In genomic region chr10:97497572-97498075, GRCh38 we compare ENCODE assay signal across 1 cellular context.
TF ChIP-seq lines count a peak whose summit lies in the region.

No MANE protein-coding gene starts in this region.

TF ChIP-seq in GM12878, 131 proteins besides CTCF, POLR2A, EP300 and RAD21 (continued from another document and continues in another):
- TF ChIP-seq RELB (IDR thresholded peaks at IDR 0.05; ENCODE audit: low read depth) (peak; percentile 43; the same call in 1 of the 2 replicates), CREM (IDR thresholded peaks at IDR 0.05; ENCODE audit: low read depth) (no peak; the same call in 1 of the 2 replicates), LARP7 (IDR thresholded peaks at IDR 0.05) (no peak), RFX5 (IDR thresholded peaks at IDR 0.05; ENCODE audit: low read depth, low read length) (no peak), CBFB (IDR thresholded peaks at IDR 0.05; ENCODE audit: low read depth) (no peak), ATF2 (IDR thresholded peaks at IDR 0.05; ENCODE audit: low read length) (no peak), ZNF622 (IDR thresholded peaks at IDR 0.05) (no peak), STAT3 (IDR thresholded peaks at IDR 0.05; ENCODE audit: low read depth, low read length) (no peak), MEF2A (IDR thresholded peaks at IDR 0.05; ENCODE audit: insufficient read depth, low read depth, low read length) (no peak), KLF5 (IDR thresholded peaks at IDR 0.05; ENCODE audit: partially characterized antibody) (no peak), ZBTB4 (CRISPR knock-in tag; IDR thresholded peaks at IDR 0.05) (no peak), SUZ12 (IDR thresholded peaks at IDR 0.05; ENCODE audit: unreplicated experiment) (no peak), SP1 (IDR thresholded peaks at IDR 0.05; ENCODE audit: low read depth, low read length) (no peak), ATF3 (IDR thresholded peaks at IDR 0.05; ENCODE audit: borderline replicate concordance, extremely low read depth, low read depth, low read length) (no peak), YBX1 (IDR thresholded peaks at IDR 0.05) (no peak), WRNIP1 (IDR thresholded peaks at IDR 0.05; ENCODE audit: borderline replicate concordance, low read depth, low read length) (no peak), STAT1 (conservative IDR thresholded peaks at IDR 0.05) (no peak), CUX1 (IDR thresholded peaks at IDR 0.05; ENCODE audit: insufficient replicate concordance, low read depth, low read length) (no peak), PBX3 (IDR thresholded peaks at IDR 0.05; ENCODE audit: insufficient replicate concordance, low read depth, low read length) (peak; percentile 65), HSF1 (IDR thresholded peaks at IDR 0.05; ENCODE audit: low read depth, low read length) (no peak), SRF (IDR thresholded peaks at IDR 0.05; ENCODE audit: low read depth in 2 of 2, low read length in 2 of 2) (no peak), RELA (IDR thresholded peaks at IDR 0.05; ENCODE audit: borderline replicate concordance, partially characterized antibody) (no peak), SREBF2 (IDR thresholded peaks at IDR 0.05; ENCODE audit: low read length) (no peak), NBN (IDR thresholded peaks at IDR 0.05) (peak; percentile 62; the same call in 1 of the 2 replicates), IRF3 (IDR thresholded peaks at IDR 0.05) (no peak), FOS (IDR thresholded peaks at IDR 0.05; ENCODE audit: borderline replicate concordance, extremely low read depth, insufficient read length) (no peak), FOXK2 (IDR thresholded peaks at IDR 0.05) (no peak), FOXM1 (IDR thresholded peaks at IDR 0.05; ENCODE audit: low read depth, low read length) (no peak), ZBED1 (IDR thresholded peaks at IDR 0.05; ENCODE audit: borderline replicate concordance) (no peak), PRDM15 (CRISPR knock-in tag; IDR thresholded peaks at IDR 0.05) (no peak), REST (IDR thresholded peaks at IDR 0.05; ENCODE audit: low read depth, low read length) (0 out of 2 replicates have a peak, but pooled peaks have one; percentile 31)
